8 cellular contexts compared by ENCODE assay signal in the genomic region with DNA sequence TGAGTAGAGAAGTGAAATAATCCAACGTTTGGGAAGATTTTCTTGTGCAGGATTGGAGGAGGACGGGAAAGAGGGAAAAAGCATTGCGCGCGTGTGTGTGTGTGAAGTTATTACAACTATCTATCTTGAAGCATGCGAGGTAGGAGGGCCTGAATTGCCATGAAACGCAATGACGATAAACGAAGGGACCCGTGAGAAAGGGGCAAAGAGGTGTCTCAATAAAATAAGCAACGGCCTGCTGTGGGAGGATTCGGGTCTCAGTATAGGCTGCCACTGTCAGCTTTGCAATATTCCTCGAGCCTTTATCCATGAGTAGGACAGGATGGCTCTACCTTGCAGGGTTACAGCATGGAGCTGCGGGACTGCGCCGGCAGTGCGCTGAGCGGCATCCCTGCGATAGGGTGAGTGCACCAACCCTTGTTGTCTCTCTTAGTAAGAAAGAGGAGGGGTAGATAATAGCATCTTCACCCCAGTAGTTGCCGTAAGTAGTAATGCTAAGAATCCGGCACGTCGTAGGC. TPM values are rescaled to one million over a fixed set of nuclear protein-coding genes. Genes with fewer than 3 reads are reported as not detected.
DNase-seq lines count a peak whose midpoint lies in the region; ATAC-seq and TF ChIP-seq lines count a peak whose summit lies in the region.

No MANE protein-coding gene starts in this region.

- BruUV-seq in Caco-2 (replicated peaks; lab: Mats Ljungman, UMichigan) = no TSS peak

- CTCF ChIA-PET in Caco-2 (lab: Charles Lee) = interaction anchor here (0.6 kb wide), 1 partner anchor 808 kb away, joined by 5 read pairs; no protein-coding TSS in a partner anchor

- peaks cover 4% of the 10 kb centered on the region for H3K27me3 Mint-ChIP-seq in Caco-2 (ENCODE audit: insufficient read depth, unreplicated experiment)

- H3K9me3 ChIP-seq in Caco-2 = no peaks in the 10 kb centered on the region
- no peaks in the 10 kb centered on the region for H3K9me3 ChIP-seq in lung (ENCODE audit: control insufficient read depth in 2 of 2, insufficient read depth in 1 of 2, low read length in 1 of 2)
- no peaks in the 10 kb centered on the region for H3K9me3 ChIP-seq in vagina

- POLR2A ChIA-PET in Caco-2 (lab: Charles Lee) = interaction anchor here (0.6 to 1.2 kb wide), 6 partner anchors 29 to 644 kb away, joined by 3 to 4 read pairs (median 3); a partner anchor contains a TSS

- peak overlapping the region; percentile 98 for H3K4me3 Mint-ChIP-seq in Caco-2 (ENCODE audit: unreplicated experiment)

- H3K4me3 ChIP-seq in Caco-2 (ENCODE audit: low read depth, low read length) = peak overlapping the region; percentile 63
- no peak overlapping the region for H3K4me3 ChIP-seq in KMS-11 (IDR thresholded peaks at IDR 0.05; ENCODE audit: insufficient read depth, low read depth, low read length)
- peak overlapping the region; percentile 59 for H3K4me3 ChIP-seq in brain microvascular endothelial cell (ENCODE audit: low read depth, low read length)
- peak overlapping the region; percentile 50 for H3K4me3 ChIP-seq in lung
- H3K4me3 ChIP-seq in vagina = peak overlapping the region; percentile 81 to 89

- H3K79me2 ChIP-seq in KMS-11 (ENCODE audit: insufficient read depth, low read depth) = peaks cover 42% of the 10 kb centered on the region

- TF ChIP-seq CTCF in Caco-2 (IDR thresholded peaks at IDR 0.05; ENCODE audit: insufficient read depth in 1 of 2, low read depth in 1 of 2, low read length in 1 of 2, severe bottlenecking in 1 of 2, unreplicated experiment in 1 of 2) (no peak), KMS-11 (conservative IDR thresholded peaks at IDR 0.05; ENCODE audit: low read depth, low read length) (no peak), brain microvascular endothelial cell (IDR thresholded peaks at IDR 0.05; ENCODE audit: low read depth, low read length, missing control alignments) (no peak), lung (IDR thresholded peaks at IDR 0.05; ENCODE audit: control extremely low read depth, extremely low read depth) (no peak), vagina (IDR thresholded peaks at IDR 0.05) (no peak)

- WGBS in lung, 2 donors = 2 to 7% methylated on average over 23 of the region's 23 CpGs

- peak; percentile 33 for ATAC-seq in GM21529 (IDR thresholded peaks at IDR 0.05; ENCODE audit: unreplicated experiment)
- ATAC-seq in lung (ENCODE audit: insufficient read depth, low FRiP score) = peak; percentile 3

- peak overlapping the region; percentile 17; the same call in 1 of the 2 replicates for H3K9ac ChIP-seq in KMS-11

- H3K27ac ChIP-seq in KMS-11 (peak overlapping the region; percentile 25; the same call in 1 of the 2 replicates), brain microvascular endothelial cell (peak overlapping the region; percentile 9), lung (ENCODE audit: low read depth in 1 of 2, low read length in 1 of 2) (peak overlapping the region; percentile 12 to 75), vagina (peak overlapping the region; percentile 39)

- H3K4me1 ChIP-seq in Caco-2 = no peaks in the 10 kb centered on the region
- H3K4me1 ChIP-seq in KMS-11 (ENCODE audit: low read depth, poor library complexity, severe bottlenecking) = peaks cover 25% of the 10 kb centered on the region
- peaks cover 6 to 7% of the 10 kb centered on the region in 2 donors for H3K4me1 ChIP-seq in lung (ENCODE audit: control insufficient read depth in 2 of 2, insufficient read depth in 2 of 2, low read length in 2 of 2)
- peaks cover 26% of the 10 kb centered on the region for H3K4me1 ChIP-seq in vagina

- peaks cover 6% of the 10 kb centered on the region for H3K36me3 Mint-ChIP-seq in Caco-2 (ENCODE audit: insufficient read depth, unreplicated experiment)

- peak overlapping the region; percentile 64 for H2AFZ ChIP-seq in KMS-11 (ENCODE audit: low read depth)

- H3K4me2 ChIP-seq in KMS-11 = peak overlapping the region; percentile 52

- intact Hi-C loops in Caco-2 (cut with micrococcal nuclease; ENCODE audit: unreplicated experiment) (loop anchor here (2.0 to 5.0 kb wide), 3 partner anchors 29 to 130 kb away; a partner anchor contains a TSS), vagina (cut with DNase I) (loop anchor here (5.0 kb wide), 1 partner anchor 195 kb away; a partner anchor contains a TSS)

- in situ Hi-C loops in brain microvascular endothelial cell (cut with HindIII; ENCODE audit: low pct_ligation_motif_present, low sequenced_read_pairs) = no loop called here

- peak in 1 of 2 donors; percentile 32 for TF ChIP-seq POLR2A in vagina (IDR thresholded peaks at IDR 0.05)

- H3K9me3 Mint-ChIP-seq in Caco-2 (ENCODE audit: unreplicated experiment) = no peaks in the 10 kb centered on the region

- no peak for DNase-seq in Caco-2
- no peak for DNase-seq in brain microvascular endothelial cell
- no peak for DNase-seq in lung (ENCODE audit: low spot score)
- no peak for DNase-seq in vagina (ENCODE audit: extremely low spot score in 2 of 2)
- DNase-seq in activated CD8-positive, alpha-beta memory T cell treated with anti-CD3 and anti-CD28 coated beads for 24 hours = no peak
- DNase-seq in NCI-H2171 treated with DMSO at 0.1 percent for 48 hours (lab: John Stamatoyannopoulos, UW) = no peak

- H3K27me3 ChIP-seq in Caco-2 (replicated peaks; ENCODE audit: control insufficient read depth, insufficient read depth, low read length) = no peaks in the 10 kb centered on the region
- no peaks in the 10 kb centered on the region for H3K27me3 ChIP-seq in KMS-11 (ENCODE audit: insufficient read depth, low read depth)
- no peaks in the 10 kb centered on the region for H3K27me3 ChIP-seq in brain microvascular endothelial cell (replicated peaks)
- H3K27me3 ChIP-seq in lung (ENCODE audit: control insufficient read depth, insufficient read depth) = no peaks in the 10 kb centered on the region
- no peaks in the 10 kb centered on the region for H3K27me3 ChIP-seq in vagina

- peaks cover 6% of the 10 kb centered on the region for H4K20me1 ChIP-seq in KMS-11 (ENCODE audit: insufficient read depth)

- no peaks in the 10 kb centered on the region for H3K36me3 ChIP-seq in Caco-2 (ENCODE audit: control insufficient read depth, insufficient read depth, low read length)
- no peaks in the 10 kb centered on the region for H3K36me3 ChIP-seq in KMS-11 (ENCODE audit: insufficient read depth)
- H3K36me3 ChIP-seq in brain microvascular endothelial cell (replicated peaks) = no peaks in the 10 kb centered on the region
- no peaks in the 10 kb centered on the region for H3K36me3 ChIP-seq in lung (ENCODE audit: control insufficient read depth in 2 of 2, insufficient read depth in 2 of 2, low read length in 2 of 2)
- H3K36me3 ChIP-seq in vagina = no peaks in the 10 kb centered on the region

- H3K27ac Mint-ChIP-seq in Caco-2 (ENCODE audit: unreplicated experiment) = peak overlapping the region; percentile 59

- peaks cover 6% of the 10 kb centered on the region for H3K4me1 Mint-ChIP-seq in Caco-2 (ENCODE audit: low read depth, unreplicated experiment)

RNA-seq across cellular contexts. Expression of a gene that starts 0.6 kb away (rescaled TPM):
- 15.1 and 15.7 TPM in 2 replicates for total RNA-seq in Caco-2 (2022)
- total RNA-seq in lung = 10 to 100 TPM; 27.7 to 62.2 TPM
- polyA plus RNA-seq in lung = 10 to 100 TPM; 14.8 to 19.1 TPM
- total RNA-seq in vagina = 24.8 TPM

RNA-seq across cellular contexts. Expression of a gene that starts 51.1 kb away (rescaled TPM):
- total RNA-seq in Caco-2 (2022) = 31.9 and 32.0 TPM in 2 replicates
- total RNA-seq in lung = 10 to 100 TPM; 38.7 to 62.7 TPM
- 10 to 100 TPM; 22.4 to 24.9 TPM for polyA plus RNA-seq in lung
- 72.4 TPM for total RNA-seq in vagina
